ENCODE assay signal across 29 cellular contexts in genomic region chr5:125033602-125034001, GRCh38.
"Had no signal": no experiment of that assay in that cellular context is flagged by ENCODE, and none has a peak within 500 bp of the region (broad histone marks: within the 10 kb centered on the region; RNA-seq: fewer than 3 reads in every experiment).

No MANE protein-coding gene starts in this region.

- H3K9me3 Mint-ChIP-seq: activated naive CD8-positive, alpha-beta T cell treated with anti-CD3 and anti-CD28 coated beads for 36 hours had no signal

- H3K27ac Mint-ChIP-seq: activated CD4-positive, alpha-beta memory T cell treated with anti-CD3 and anti-CD28 coated beads, Interleukin-2, amount 10 ng/mL, durations not matched to agents 7 days and 5 days; activated CD8-positive, alpha-beta memory T cell treated with anti-CD3 and anti-CD28 coated beads, Interleukin-2, amount 10 ng/mL, durations not matched to agents 7 days and 5 days; activated naive CD8-positive, alpha-beta T cell treated with anti-CD3 and anti-CD28 coated beads for 36 hours; T-cell; T-helper 17 cell had no signal

- H3K9me3 ChIP-seq: body of pancreas, breast epithelium, SJSA1, SK-N-SH had no signal

- DNase-seq: activated CD4-positive, alpha-beta memory T cell treated with anti-CD3 and anti-CD28 coated beads, Interleukin-2, amount 10 ng/mL, durations not matched to agents 7 days and 5 days; activated CD4-positive, alpha-beta T cell treated with anti-CD3 and anti-CD28 coated beads for 1 hour; activated CD4-positive, alpha-beta T cell treated with anti-CD3 and anti-CD28 coated beads for 48 hours; activated CD4-positive, CD25-positive, alpha-beta regulatory T cell; activated CD8-positive, alpha-beta memory T cell treated with anti-CD3 and anti-CD28 coated beads for 24 hours; activated CD8-positive, alpha-beta memory T cell treated with anti-CD3 and anti-CD28 coated beads, Interleukin-2, amount 10 ng/mL, durations not matched to agents 7 days and 5 days; activated CD8-positive, alpha-beta memory T cell treated with anti-CD3 and anti-CD28 coated beads, Interleukin-2, amount 50 U/mL, for 48 hours; activated effector memory CD4-positive, alpha-beta T cell treated with Interleukin-2 at 50 U/mL for 16 hours; activated naive CD4-positive, alpha-beta T cell; activated naive CD4-positive, alpha-beta T cell treated with anti-CD3 and anti-CD28 coated beads, Interleukin-2, amount 50 U/mL, for 16 hours; activated naive CD8-positive, alpha-beta T cell treated with anti-CD3 and anti-CD28 coated beads for 36 hours; activated T-cell treated with anti-CD3 and anti-CD28 coated beads, Interleukin-2, amount 50 U/mL, for 48 hours; NCI-H1436; NCI-H1694; NCI-H1930; NCI-H446; NCI-H510A treated with DMSO at 0.1 percent for 48 hours; NCI-H526 treated with DMSO at 0.1 percent for 48 hours; NCI-H774; RPMI8226; SHP77 treated with DMSO at 0.1 percent for 48 hours; SK-N-SH; T-cell; T-helper 17 cell; WERI-Rb-1 had no signal

- H3K4me3 ChIP-seq: body of pancreas, breast epithelium, K562, SJSA1 had no signal

- H3K27me3 Mint-ChIP-seq: activated CD4-positive, alpha-beta memory T cell treated with anti-CD3 and anti-CD28 coated beads, Interleukin-2, amount 10 ng/mL, durations not matched to agents 7 days and 5 days; activated CD8-positive, alpha-beta memory T cell treated with anti-CD3 and anti-CD28 coated beads, Interleukin-2, amount 10 ng/mL, durations not matched to agents 7 days and 5 days; activated naive CD8-positive, alpha-beta T cell treated with anti-CD3 and anti-CD28 coated beads for 36 hours; T-cell; T-helper 17 cell had no signal

- H3K36me3 ChIP-seq: breast epithelium, SJSA1, WERI-Rb-1 had no signal

- H3K36me3 Mint-ChIP-seq: activated CD8-positive, alpha-beta memory T cell treated with anti-CD3 and anti-CD28 coated beads, Interleukin-2, amount 10 ng/mL, durations not matched to agents 7 days and 5 days; activated naive CD8-positive, alpha-beta T cell treated with anti-CD3 and anti-CD28 coated beads for 36 hours; T-cell had no signal

- H3K4me3 Mint-ChIP-seq: activated CD4-positive, alpha-beta memory T cell treated with anti-CD3 and anti-CD28 coated beads, Interleukin-2, amount 10 ng/mL, durations not matched to agents 7 days and 5 days; activated CD8-positive, alpha-beta memory T cell treated with anti-CD3 and anti-CD28 coated beads, Interleukin-2, amount 10 ng/mL, durations not matched to agents 7 days and 5 days; activated naive CD8-positive, alpha-beta T cell treated with anti-CD3 and anti-CD28 coated beads for 36 hours; T-cell; T-helper 17 cell had no signal

- H3K4me1 Mint-ChIP-seq: activated CD4-positive, alpha-beta memory T cell treated with anti-CD3 and anti-CD28 coated beads, Interleukin-2, amount 10 ng/mL, durations not matched to agents 7 days and 5 days; activated CD8-positive, alpha-beta memory T cell treated with anti-CD3 and anti-CD28 coated beads, Interleukin-2, amount 10 ng/mL, durations not matched to agents 7 days and 5 days; activated naive CD8-positive, alpha-beta T cell treated with anti-CD3 and anti-CD28 coated beads for 36 hours; T-helper 17 cell had no signal

- H3K27ac ChIP-seq: body of pancreas, breast epithelium, SJSA1, WERI-Rb-1 had no signal

- H3K9ac ChIP-seq: SK-N-SH had no signal

- H3K27me3 ChIP-seq: body of pancreas, breast epithelium, SJSA1 had no signal

- H3K4me1 ChIP-seq: breast epithelium, SJSA1 had no signal
